20 cellular contexts compared by ENCODE assay signal in genomic region chr1:155947741-155948140, GRCh38. TPM values are rescaled to one million over a fixed set of nuclear protein-coding genes. Genes with fewer than 3 reads are reported as not detected.
A peak's percentile ranks its signal among the peaks of the same experiment; 100 is the strongest.
DNase-seq lines count a peak whose midpoint lies in the region; ATAC-seq and TF ChIP-seq lines count a peak whose summit lies in the region.
"Had no signal": no experiment of that assay in that cellular context is flagged by ENCODE, and none has a peak within 500 bp of the region (broad histone marks: within the 10 kb centered on the region; RNA-seq: fewer than 3 reads in every experiment).

No MANE protein-coding gene starts in this region.

- peak overlapping the region; percentile 38 for H3K27ac Mint-ChIP-seq in activated CD4-positive, alpha-beta T cell treated with anti-CD3 and anti-CD28 coated beads, Interleukin-2, amount 10 ng/mL, durations not matched to agents 7 days and 5 days
- peak overlapping the region; percentile 59 for H3K27ac Mint-ChIP-seq in activated T-helper 2 cell treated with anti-CD3 and anti-CD28 coated beads, Interferon-gamma antibody, Interleukin-2, Interleukin-4, amounts not matched to agents 10 μg/mL and 5 μg/mL and 100 μg/mL, durations not matched to agents 14 hours and 24 hours and 36 hours

- no peaks in the 10 kb centered on the region for H3K9me3 Mint-ChIP-seq in activated CD4-positive, alpha-beta T cell treated with anti-CD3 and anti-CD28 coated beads, Interleukin-2, amount 10 ng/mL, durations not matched to agents 7 days and 5 days
- H3K9me3 Mint-ChIP-seq in activated T-helper 2 cell treated with anti-CD3 and anti-CD28 coated beads, Interferon-gamma antibody, Interleukin-2, Interleukin-4, amounts not matched to agents 10 μg/mL and 5 μg/mL and 100 μg/mL, durations not matched to agents 14 hours and 24 hours and 36 hours, result no peaks in the 10 kb centered on the region
- H3K9me3 Mint-ChIP-seq: nephron progenitor cell had no signal

- H4K20me1 ChIP-seq in KMS-11 (ENCODE audit: insufficient read depth), result no peaks in the 10 kb centered on the region
- H4K20me1 ChIP-seq in osteoblast (ENCODE audit: insufficient read depth, low read length), result peaks cover 18% of the 10 kb centered on the region

- H3K4me1 Mint-ChIP-seq in activated CD4-positive, alpha-beta T cell treated with anti-CD3 and anti-CD28 coated beads, Interleukin-2, amount 10 ng/mL, durations not matched to agents 7 days and 5 days, result peaks cover 37% of the 10 kb centered on the region
- H3K4me1 Mint-ChIP-seq in activated T-helper 2 cell treated with anti-CD3 and anti-CD28 coated beads, Interferon-gamma antibody, Interleukin-2, Interleukin-4, amounts not matched to agents 10 μg/mL and 5 μg/mL and 100 μg/mL, durations not matched to agents 14 hours and 24 hours and 36 hours (ENCODE audit: low read depth), result peaks cover 24% of the 10 kb centered on the region

- peaks cover 84% of the 10 kb centered on the region for H3K4me1 ChIP-seq in KMS-11 (ENCODE audit: low read depth, poor library complexity, severe bottlenecking)
- H3K4me1 ChIP-seq in osteoblast (ENCODE audit: insufficient read depth, low read length), result no peaks in the 10 kb centered on the region

- POLR2A ChIA-PET in activated CD4-positive, alpha-beta T cell treated with anti-CD3 and anti-CD28 coated beads, Interleukin-2, amount 10 ng/mL, durations not matched to agents 7 days and 5 days (lab: Charles Lee), result interaction anchor here (0.9 kb wide), 1 partner anchor 12 kb away, joined by 3 read pairs; no protein-coding TSS in a partner anchor

- H2AFZ ChIP-seq in KMS-11 (ENCODE audit: low read depth), result no peak overlapping the region
- H2AFZ ChIP-seq in osteoblast (ENCODE audit: low read length), result no peak overlapping the region

- H3K36me3 Mint-ChIP-seq in activated CD4-positive, alpha-beta T cell treated with anti-CD3 and anti-CD28 coated beads, Interleukin-2, amount 10 ng/mL, durations not matched to agents 7 days and 5 days (ENCODE audit: low read depth), result peaks cover 51% of the 10 kb centered on the region
- H3K36me3 Mint-ChIP-seq in activated T-helper 2 cell treated with anti-CD3 and anti-CD28 coated beads, Interferon-gamma antibody, Interleukin-2, Interleukin-4, amounts not matched to agents 10 μg/mL and 5 μg/mL and 100 μg/mL, durations not matched to agents 14 hours and 24 hours and 36 hours (ENCODE audit: low read depth), result peaks cover 67% of the 10 kb centered on the region

- H3K36me3 ChIP-seq in KMS-11 (ENCODE audit: insufficient read depth), result peaks cover 42% of the 10 kb centered on the region; the same call in 1 of the 2 replicates
- H3K36me3 ChIP-seq in osteoblast (ENCODE audit: insufficient read depth, low read length), result peaks cover 59% of the 10 kb centered on the region

- H3K79me2 ChIP-seq in KMS-11 (ENCODE audit: insufficient read depth, low read depth) (peaks cover 19% of the 10 kb centered on the region; the same call in 1 of the 2 replicates), osteoblast (ENCODE audit: insufficient read depth, low read length) (no peaks in the 10 kb centered on the region)

- no peaks in the 10 kb centered on the region for H3K27me3 ChIP-seq in KMS-11 (ENCODE audit: insufficient read depth, low read depth)
- H3K27me3 ChIP-seq in osteoblast (ENCODE audit: insufficient read depth, low read length), result no peaks in the 10 kb centered on the region
- H3K27me3 ChIP-seq: upper lobe of left lung had no signal

- no peaks in the 10 kb centered on the region for H3K9me3 ChIP-seq in osteoblast (ENCODE audit: low read depth, low read length)
- H3K9me3 ChIP-seq: HAP-1, upper lobe of left lung had no signal

- H3K27me3 Mint-ChIP-seq in activated CD4-positive, alpha-beta T cell treated with anti-CD3 and anti-CD28 coated beads, Interleukin-2, amount 10 ng/mL, durations not matched to agents 7 days and 5 days, result no peaks in the 10 kb centered on the region
- no peaks in the 10 kb centered on the region for H3K27me3 Mint-ChIP-seq in activated T-helper 2 cell treated with anti-CD3 and anti-CD28 coated beads, Interferon-gamma antibody, Interleukin-2, Interleukin-4, amounts not matched to agents 10 μg/mL and 5 μg/mL and 100 μg/mL, durations not matched to agents 14 hours and 24 hours and 36 hours (ENCODE audit: low read depth)

- TF ChIP-seq CTCF in KMS-11 (conservative IDR thresholded peaks at IDR 0.05; ENCODE audit: low read depth, low read length), result no peak
- TF ChIP-seq CTCF in osteoblast (IDR thresholded peaks at IDR 0.05; ENCODE audit: extremely low read depth, low read depth, low read length), result no peak

- no peak overlapping the region; the same call in 1 of the 2 replicates for H3K9ac ChIP-seq in KMS-11

- intact Hi-C loops in activated T-helper 2 cell treated with anti-CD3 and anti-CD28 coated beads, Interferon-gamma antibody, Interleukin-2, Interleukin-4, amounts not matched to agents 10 μg/mL and 5 μg/mL and 100 μg/mL, durations not matched to agents 14 hours and 24 hours and 36 hours (cut with micrococcal nuclease), result no loop called here

- H3K4me2 ChIP-seq in KMS-11, result peak overlapping the region; percentile 83
- H3K4me2 ChIP-seq in osteoblast (ENCODE audit: insufficient read depth, low read length), result no peak overlapping the region

- no peak for DNase-seq in activated CD4-positive, alpha-beta T cell treated with anti-CD3 and anti-CD28 coated beads, Interleukin-2, amount 10 ng/mL, durations not matched to agents 7 days and 5 days
- no peak for DNase-seq in activated CD4-positive, alpha-beta T cell treated with anti-CD3 and anti-CD28 coated beads, Interleukin-2, amount 50 U/mL, for 1 hour
- DNase-seq in activated T-helper 2 cell treated with anti-CD3 and anti-CD28 coated beads, Interferon-gamma antibody, Interleukin-2, Interleukin-4, amounts not matched to agents 10 μg/mL and 5 μg/mL and 100 μg/mL, durations not matched to agents 14 hours and 24 hours and 36 hours (ENCODE audit: low spot score), result no peak
- DNase-seq in osteoblast (ENCODE audit: insufficient read length, low spot score, missing footprints) (peak; percentile 78), AG20443 (ENCODE audit: low spot score) (no peak), NCI-H1694 treated with DMSO at 0.1 percent for 48 hours (lab: John Stamatoyannopoulos, UW) (no peak)
- DNase-seq: caudate nucleus; Kasumi-1; NCI-H1105 treated with DMSO at 0.1 percent for 48 hours; nephron progenitor cell; stimulated activated naive CD4-positive, alpha-beta T cell treated with Interleukin-2 at 50 U/mL for 16 hours; SW 1271; upper lobe of left lung had no signal

- no peak overlapping the region for H3K4me3 Mint-ChIP-seq in activated CD4-positive, alpha-beta T cell treated with anti-CD3 and anti-CD28 coated beads, Interleukin-2, amount 10 ng/mL, durations not matched to agents 7 days and 5 days
- no peak overlapping the region for H3K4me3 Mint-ChIP-seq in activated T-helper 2 cell treated with anti-CD3 and anti-CD28 coated beads, Interferon-gamma antibody, Interleukin-2, Interleukin-4, amounts not matched to agents 10 μg/mL and 5 μg/mL and 100 μg/mL, durations not matched to agents 14 hours and 24 hours and 36 hours (ENCODE audit: low read depth)
- H3K4me3 Mint-ChIP-seq: nephron progenitor cell had no signal

- H3K27ac ChIP-seq in KMS-11, result peak overlapping the region; percentile 68
- H3K27ac ChIP-seq in osteoblast (ENCODE audit: low read depth, low read length), result no peak overlapping the region

- CTCF ChIA-PET in activated CD4-positive, alpha-beta T cell treated with anti-CD3 and anti-CD28 coated beads, Interleukin-2, amount 10 ng/mL, durations not matched to agents 7 days and 5 days (lab: Charles Lee), result interaction anchor here (0.8 to 2.0 kb wide), 2 partner anchors 14 to 31 kb away, joined by 4 to 6 read pairs; partner anchors contain the start of genes ARHGEF2 and KHDC4

- ATAC-seq in GM21423 (IDR thresholded peaks at IDR 0.05; ENCODE audit: unreplicated experiment), result no peak

- H3K4me3 ChIP-seq in KMS-11 (IDR thresholded peaks at IDR 0.05; ENCODE audit: insufficient read depth, low read depth, low read length), result no peak overlapping the region
- H3K4me3 ChIP-seq in osteoblast (ENCODE audit: insufficient read depth, low read length), result no peak overlapping the region
- H3K4me3 ChIP-seq: HAP-1, upper lobe of left lung had no signal

RNA-seq across cellular contexts. Expression of gene RXFP4, which starts 6.3 kb away (rescaled TPM):
- total RNA-seq in activated CD4-positive, alpha-beta T cell treated with anti-CD3 and anti-CD28 coated beads, Interleukin-2, amount 10 ng/mL, durations not matched to agents 7 days and 5 days, result not detected
- total RNA-seq in activated T-helper 2 cell treated with anti-CD3 and anti-CD28 coated beads, Interferon-gamma antibody, Interleukin-2, Interleukin-4, amounts not matched to agents 10 μg/mL and 5 μg/mL and 100 μg/mL, durations not matched to agents 14 hours and 24 hours and 36 hours, result not detected in 2 replicates
- total RNA-seq in osteoblast, result not detected in 2 replicates
- total RNA-seq: A673, Daoy, fibroblast of lung, lung microvascular endothelial cell, upper lobe of left lung had no signal

RNA-seq across cellular contexts. Expression of gene KHDC4, which starts 13.5 kb away (rescaled TPM):
- total RNA-seq in activated CD4-positive, alpha-beta T cell treated with anti-CD3 and anti-CD28 coated beads, Interleukin-2, amount 10 ng/mL, durations not matched to agents 7 days and 5 days, result 10 to 100 TPM; 66.3 to 67.3 TPM
- total RNA-seq in activated T-helper 2 cell treated with anti-CD3 and anti-CD28 coated beads, Interferon-gamma antibody, Interleukin-2, Interleukin-4, amounts not matched to agents 10 μg/mL and 5 μg/mL and 100 μg/mL, durations not matched to agents 14 hours and 24 hours and 36 hours, result 78.4 and 83.5 TPM in 2 replicates
- 32.7 and 37.3 TPM in 2 replicates for total RNA-seq in osteoblast

RNA-seq across cellular contexts. Expression of gene ARHGEF2, which starts 30.6 kb away (rescaled TPM):
- total RNA-seq in activated CD4-positive, alpha-beta T cell treated with anti-CD3 and anti-CD28 coated beads, Interleukin-2, amount 10 ng/mL, durations not matched to agents 7 days and 5 days, result 100 to 1,000 TPM; 157 to 191 TPM
- 211 and 216 TPM in 2 replicates for total RNA-seq in activated T-helper 2 cell treated with anti-CD3 and anti-CD28 coated beads, Interferon-gamma antibody, Interleukin-2, Interleukin-4, amounts not matched to agents 10 μg/mL and 5 μg/mL and 100 μg/mL, durations not matched to agents 14 hours and 24 hours and 36 hours
- total RNA-seq in osteoblast, result 166 and 183 TPM in 2 replicates

RNA-seq across cellular contexts. Expression of gene RIT1, which starts 36.6 kb away (rescaled TPM):
- 10 to 100 TPM; 24.0 to 28.4 TPM for total RNA-seq in activated CD4-positive, alpha-beta T cell treated with anti-CD3 and anti-CD28 coated beads, Interleukin-2, amount 10 ng/mL, durations not matched to agents 7 days and 5 days
- 20.0 and 27.0 TPM in 2 replicates for total RNA-seq in activated T-helper 2 cell treated with anti-CD3 and anti-CD28 coated beads, Interferon-gamma antibody, Interleukin-2, Interleukin-4, amounts not matched to agents 10 μg/mL and 5 μg/mL and 100 μg/mL, durations not matched to agents 14 hours and 24 hours and 36 hours
- 36.9 and 39.5 TPM in 2 replicates for total RNA-seq in osteoblast
